ENCODE assay signal across 1 cellular context in genomic region chr19:7098701-7099596, GRCh38.
TF ChIP-seq lines count a peak whose summit lies in the region.

No MANE protein-coding gene starts in this region.

TF ChIP-seq in HepG2, 621 proteins besides CTCF, POLR2A, EP300 and RAD21 (continued from another document and continues in another):
- TF ChIP-seq ZHX2 (IDR thresholded peaks at IDR 0.05; ENCODE audit: low read depth) (no peak), ZHX2 (CRISPR knock-in tag; IDR thresholded peaks at IDR 0.05; ENCODE audit: borderline replicate concordance) (no peak), GMEB1 (CRISPR knock-in tag; IDR thresholded peaks at IDR 0.05; ENCODE audit: borderline replicate concordance) (no peak), IKZF1 (IDR thresholded peaks at IDR 0.05) (no peak), ZNF143 (CRISPR knock-in tag; IDR thresholded peaks at IDR 0.05) (no peak), KMT2B (CRISPR knock-in tag; IDR thresholded peaks at IDR 0.05) (0 out of 2 replicates have a peak, but pooled peaks have one; percentile 6), ZNF451 (CRISPR knock-in tag; IDR thresholded peaks at IDR 0.05) (no peak), JUNB (CRISPR knock-in tag; IDR thresholded peaks at IDR 0.05; ENCODE audit: borderline replicate concordance) (peak; percentile 52; the same call in 1 of the 2 replicates), POGK (CRISPR knock-in tag; conservative IDR thresholded peaks at IDR 0.05) (no peak), STAT5B (CRISPR knock-in tag; IDR thresholded peaks at IDR 0.05) (no peak), FUBP1 (CRISPR knock-in tag; IDR thresholded peaks at IDR 0.05; ENCODE audit: borderline replicate concordance) (no peak), ZBTB14 (CRISPR knock-in tag; IDR thresholded peaks at IDR 0.05) (no peak), SYNCRIP (IDR thresholded peaks at IDR 0.05; ENCODE audit: insufficient read depth, low read depth, low read length) (no peak), ZNF619 (CRISPR knock-in tag; IDR thresholded peaks at IDR 0.05) (peak; percentile 90; the same call in 1 of the 2 replicates), SP4 (CRISPR knock-in tag; IDR thresholded peaks at IDR 0.05) (peak; percentile 45), GFI1 (CRISPR knock-in tag; IDR thresholded peaks at IDR 0.05; ENCODE audit: borderline replicate concordance) (0 out of 2 replicates have a peak, but pooled peaks have one; percentile 42), TFDP2 (CRISPR knock-in tag; IDR thresholded peaks at IDR 0.05) (no peak; the same call in 1 of the 2 replicates), TSC22D2 (CRISPR knock-in tag; IDR thresholded peaks at IDR 0.05; ENCODE audit: borderline replicate concordance) (no peak), ZNF784 (CRISPR knock-in tag; IDR thresholded peaks at IDR 0.05; ENCODE audit: borderline replicate concordance) (no peak), ZNF296 (CRISPR knock-in tag; conservative IDR thresholded peaks at IDR 0.05) (no peak), KLF15 (CRISPR knock-in tag; IDR thresholded peaks at IDR 0.05; ENCODE audit: borderline replicate concordance) (no peak; the same call in 1 of the 2 replicates), ZBTB1 (CRISPR knock-in tag; IDR thresholded peaks at IDR 0.05; ENCODE audit: borderline replicate concordance) (no peak), AGO1 (IDR thresholded peaks at IDR 0.05; ENCODE audit: low read depth, low read length, poor library complexity, severe bottlenecking) (no peak), ZNF160 (CRISPR knock-in tag; IDR thresholded peaks at IDR 0.05) (peak; percentile 43; the same call in 1 of the 2 replicates), ZNF878 (CRISPR knock-in tag; IDR thresholded peaks at IDR 0.05) (no peak), HDAC2 (CRISPR knock-in tag; IDR thresholded peaks at IDR 0.05) (no peak), TCF12 (IDR thresholded peaks at IDR 0.05) (no peak), TCF12 (CRISPR knock-in tag; IDR thresholded peaks at IDR 0.05) (0 out of 2 replicates have a peak, but pooled peaks have one; percentile 35), CC2D1A (CRISPR knock-in tag; IDR thresholded peaks at IDR 0.05) (no peak), ZNF704 (CRISPR knock-in tag; IDR thresholded peaks at IDR 0.05; ENCODE audit: borderline replicate concordance) (no peak), KDM6A (CRISPR knock-in tag; IDR thresholded peaks at IDR 0.05; ENCODE audit: low read depth) (no peak), ZBTB49 (CRISPR knock-in tag; IDR thresholded peaks at IDR 0.05; ENCODE audit: borderline replicate concordance) (no peak), BCL6 (CRISPR knock-in tag; IDR thresholded peaks at IDR 0.05) (no peak), MIER2 (CRISPR knock-in tag; IDR thresholded peaks at IDR 0.05) (no peak), ZNF10 (CRISPR knock-in tag; IDR thresholded peaks at IDR 0.05; ENCODE audit: borderline replicate concordance, low read depth) (no peak)
